ENCODE assay signal across 11 cellular contexts in the genomic region with DNA sequence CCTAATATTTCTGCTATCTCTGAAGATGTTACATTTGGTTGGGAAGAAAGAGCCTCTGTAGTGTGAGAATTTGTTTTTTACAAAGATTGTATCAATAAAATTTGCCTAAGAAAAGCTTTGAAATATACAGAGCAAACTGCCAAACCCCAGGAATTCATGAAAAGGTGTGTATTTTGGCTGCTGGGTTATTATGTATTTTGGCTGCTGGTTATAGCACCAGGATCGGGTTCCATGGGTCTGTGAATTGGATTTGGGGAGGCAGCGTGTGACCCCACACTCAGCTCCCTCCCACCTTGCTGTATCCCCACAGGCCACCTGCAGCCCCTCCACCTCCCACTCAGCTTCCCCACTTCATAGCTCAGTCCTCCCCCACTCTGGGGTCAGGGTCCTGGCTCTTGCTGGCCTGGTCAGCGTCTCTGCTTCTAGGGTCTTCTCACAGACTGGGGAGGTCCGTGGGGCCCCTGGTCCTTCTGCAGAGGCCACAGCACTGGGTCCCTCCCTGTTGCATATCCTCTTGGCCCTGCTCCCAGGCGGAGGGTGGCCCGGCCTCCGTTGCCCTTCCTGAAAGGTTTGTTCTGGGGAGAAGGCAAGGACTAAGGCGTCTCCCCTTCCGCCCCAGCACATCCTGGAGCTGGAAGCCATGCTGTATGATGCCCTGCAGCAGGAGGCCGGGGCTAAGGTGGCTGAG. TPM values are rescaled to one million over a fixed set of nuclear protein-coding genes. Genes with fewer than 3 reads are reported as not detected.
A peak's percentile ranks its signal among the peaks of the same experiment; 100 is the strongest.
DNase-seq lines count a peak whose midpoint lies in the region; ATAC-seq, FAIRE-seq and TF ChIP-seq lines count a peak whose summit lies in the region.
"Had no signal": no experiment of that assay in that cellular context is flagged by ENCODE, and none has a peak within 500 bp of the region (broad histone marks: within the 10 kb centered on the region; RNA-seq: fewer than 3 reads in every experiment).

No MANE protein-coding gene starts in this region.

- no peaks in the 10 kb centered on the region for H3K9me3 Mint-ChIP-seq in activated CD4-positive, alpha-beta T cell treated with anti-CD3 and anti-CD28 coated beads, Interleukin-2, amount 10 ng/mL, durations not matched to agents 24 days and 14 days
- H3K9me3 Mint-ChIP-seq: type B pancreatic cell had no signal

- H3K9me3 ChIP-seq in PC-3 (ENCODE audit: low read length) (no peaks in the 10 kb centered on the region), heart left ventricle (no peaks in the 10 kb centered on the region), pancreas (no peaks in the 10 kb centered on the region)
- H3K9me3 ChIP-seq: ascending aorta had no signal

- no peaks in the 10 kb centered on the region for H3F3A ChIP-seq in PC-3 (ENCODE audit: low read length, unreplicated experiment)

- CTCF ChIA-PET in PC-3 (lab: Charles Lee): no interaction called here

- H3K27ac ChIP-seq in PC-3 (ENCODE audit: low read length): no peak overlapping the region
- H3K27ac ChIP-seq in heart left ventricle: peak overlapping the region in 7 of 12 donors; percentile 4 to 46 (median 24)
- no peak overlapping the region for H3K27ac ChIP-seq in pancreas
- H3K27ac ChIP-seq: ascending aorta had no signal

- TF ChIP-seq POLR2A in heart left ventricle (IDR thresholded peaks at IDR 0.05): no peak

- peaks cover 39% of the 10 kb centered on the region for H3K4me1 Mint-ChIP-seq in activated CD4-positive, alpha-beta T cell treated with anti-CD3 and anti-CD28 coated beads, Interleukin-2, amount 10 ng/mL, durations not matched to agents 24 days and 14 days

- H3K4me3 Mint-ChIP-seq in activated CD4-positive, alpha-beta T cell treated with anti-CD3 and anti-CD28 coated beads, Interleukin-2, amount 10 ng/mL, durations not matched to agents 24 days and 14 days: peak overlapping the region; percentile 83
- H3K4me3 Mint-ChIP-seq: type B pancreatic cell had no signal

- no peaks in the 10 kb centered on the region for H3K27me3 Mint-ChIP-seq in activated CD4-positive, alpha-beta T cell treated with anti-CD3 and anti-CD28 coated beads, Interleukin-2, amount 10 ng/mL, durations not matched to agents 24 days and 14 days

- DNase-seq in activated CD4-positive, alpha-beta T cell treated with anti-CD3 and anti-CD28 coated beads, Interleukin-2, amount 10 ng/mL, durations not matched to agents 24 days and 14 days: no peak
- DNase-seq in activated CD4-positive, alpha-beta T cell treated with anti-CD3 and anti-CD28 coated beads, Interleukin-2, amount 50 U/mL, for 4 hours: no peak
- DNase-seq in PC-3 (no peak), heart left ventricle (peak; percentile 59 to 76 (median 68)), pancreas (peak in 3 of 6 donors; percentile 14 to 63 (median 58)), activated gamma-delta T cell treated with Interleukin-2 at 50 U/mL for 16 hours (no peak), NCI-H226 (no peak)
- DNase-seq: NCI-H748 treated with DMSO at 0.1 percent for 48 hours had no signal

- no TSS peak for BruUV-seq in PC-3 (replicated peaks; lab: Mats Ljungman, UMichigan)

- intact Hi-C loops in activated CD4-positive, alpha-beta T cell treated with anti-CD3 and anti-CD28 coated beads, Interleukin-2, amount 10 ng/mL, durations not matched to agents 24 days and 14 days (cut with micrococcal nuclease): loop anchor here (1.0 kb wide), 1 partner anchor 23 kb away; no protein-coding TSS in a partner anchor
- intact Hi-C loops in PC-3 (cut with micrococcal nuclease): no loop called here
- intact Hi-C loops in heart left ventricle (cut with DNase I): no loop called here
- intact Hi-C loops in pancreas (cut with DNase I): no loop called here

- POLR2A ChIA-PET in PC-3 (lab: Charles Lee; ENCODE audit: unreplicated experiment): no interaction called here

- H3K27me3 ChIP-seq in PC-3 (ENCODE audit: low read length) (no peaks in the 10 kb centered on the region), heart left ventricle (no peaks in the 10 kb centered on the region), pancreas (no peaks in the 10 kb centered on the region)
- H3K27me3 ChIP-seq: ascending aorta had no signal

- 42 to 53% (median 49%) methylated on average over 8 to 10 of the region's 10 CpGs for WGBS in heart left ventricle, 4 donors
- 38 to 40% methylated on average over 10 of the region's 10 CpGs for WGBS in pancreas, 2 donors

- H4K20me1 ChIP-seq in PC-3 (ENCODE audit: low read length): no peaks in the 10 kb centered on the region

- H3K4me2 ChIP-seq in PC-3 (ENCODE audit: low read length): peak overlapping the region; percentile 64

- FAIRE-seq in pancreas (lab: Jason Lieb, UNC): no peak

- no peaks in the 10 kb centered on the region for H3K9me2 ChIP-seq in PC-3 (replicated peaks; ENCODE audit: low read length)

- no peaks in the 10 kb centered on the region for H3K79me2 ChIP-seq in PC-3 (ENCODE audit: low read length)

- H3K36me3 ChIP-seq in PC-3 (ENCODE audit: low read depth, low read length) (no peaks in the 10 kb centered on the region), heart left ventricle (no peaks in the 10 kb centered on the region), pancreas (no peaks in the 10 kb centered on the region)
- H3K36me3 ChIP-seq: ascending aorta had no signal

- H3K4me1 ChIP-seq in PC-3 (ENCODE audit: insufficient read depth, low read length): peaks cover 7% of the 10 kb centered on the region
- peaks cover 0 to 29% (median 20%) of the 10 kb centered on the region in 12 donors for H3K4me1 ChIP-seq in heart left ventricle
- H3K4me1 ChIP-seq in pancreas: peaks cover 0 to 8% (median 0%) of the 10 kb centered on the region in 3 donors

- peak overlapping the region; percentile 99 for H3K27ac Mint-ChIP-seq in activated CD4-positive, alpha-beta T cell treated with anti-CD3 and anti-CD28 coated beads, Interleukin-2, amount 10 ng/mL, durations not matched to agents 24 days and 14 days
- H3K27ac Mint-ChIP-seq: type B pancreatic cell had no signal

- peak overlapping the region; percentile 31; the same call in 1 of the 2 replicates for H3K4me3 ChIP-seq in PC-3 (ENCODE audit: low read length)
- peak overlapping the region in 4 of 12 donors; percentile 1 to 25 (median 9) for H3K4me3 ChIP-seq in heart left ventricle
- no peak overlapping the region for H3K4me3 ChIP-seq in pancreas
- H3K4me3 ChIP-seq: ascending aorta had no signal

- no peak overlapping the region for H3K9ac ChIP-seq in PC-3 (ENCODE audit: low read length)

- peak; percentile 30 for ATAC-seq in PC-3
- ATAC-seq in heart left ventricle: peak; percentile 47 to 84 (median 68)
- ATAC-seq in pancreas: peak in 3 of 4 donors; percentile 24 to 52 (median 34)
- ATAC-seq in HG02938 (IDR thresholded peaks at IDR 0.05; ENCODE audit: unreplicated experiment): no peak

- no peaks in the 10 kb centered on the region for H3K36me3 Mint-ChIP-seq in activated CD4-positive, alpha-beta T cell treated with anti-CD3 and anti-CD28 coated beads, Interleukin-2, amount 10 ng/mL, durations not matched to agents 24 days and 14 days (ENCODE audit: low read depth)
- H3K36me3 Mint-ChIP-seq: type B pancreatic cell had no signal

- peak overlapping the region; percentile 34; the same call in 1 of the 2 replicates for H2AFZ ChIP-seq in PC-3 (ENCODE audit: low read length)

- TF ChIP-seq CTCF in PC-3 (conservative IDR thresholded peaks at IDR 0.05; ENCODE audit: low read depth, low read length) (no peak), heart left ventricle (IDR thresholded peaks at IDR 0.05) (no peak), pancreas (IDR thresholded peaks at IDR 0.05) (no peak)

RNA-seq across cellular contexts. Expression of a gene that starts 24.0 kb away (rescaled TPM):
- total RNA-seq in activated CD4-positive, alpha-beta T cell treated with anti-CD3 and anti-CD28 coated beads, Interleukin-2, amount 10 ng/mL, durations not matched to agents 24 days and 14 days: 32.5 TPM in 2 replicates
- total RNA-seq in PC-3 (2014; rRNA removed) (10.2 and 10.9 TPM in 2 replicates), heart left ventricle (100 to 1,000 TPM in 1 of 9 donors, 10 to 100 TPM in 8; 13.2 to 127 (median 45.9) TPM), pancreas (1 to 10 TPM in 3 of 6 donors, under 1 TPM in 3; 0.46 to 2.7 (median 0.85) TPM)
- polyA plus RNA-seq in heart left ventricle (10 to 100 TPM in 1 of 2 donors, 1 to 10 TPM in 1; 4.0 to 33.1 TPM), pancreas (1 to 10 TPM; 1.4 to 2.8 TPM)
- total RNA-seq: ascending aorta had no signal

Comparison
In these comparisons a context has a peak if more than half of its experiments do, and no peak if none do; other contexts are left out.
1. DNase-seq: peak in heart left ventricle (5 of 5); none in activated CD4-positive, alpha-beta T cell treated with anti-CD3 and anti-CD28 coated beads, Interleukin-2, amount 10 ng/mL, durations not matched to agents 24 days and 14 days (single experiment), activated CD4-positive, alpha-beta T cell treated with anti-CD3 and anti-CD28 coated beads, Interleukin-2, amount 50 U/mL, for 4 hours (0 of 2), PC-3 (single experiment), activated gamma-delta T cell treated with Interleukin-2 at 50 U/mL for 16 hours (single experiment) and NCI-H226 (single experiment).
2. H3K27ac ChIP-seq: peak in heart left ventricle (7 of 12); none in PC-3 (single experiment) and pancreas (0 of 4).